In the genomic region with DNA sequence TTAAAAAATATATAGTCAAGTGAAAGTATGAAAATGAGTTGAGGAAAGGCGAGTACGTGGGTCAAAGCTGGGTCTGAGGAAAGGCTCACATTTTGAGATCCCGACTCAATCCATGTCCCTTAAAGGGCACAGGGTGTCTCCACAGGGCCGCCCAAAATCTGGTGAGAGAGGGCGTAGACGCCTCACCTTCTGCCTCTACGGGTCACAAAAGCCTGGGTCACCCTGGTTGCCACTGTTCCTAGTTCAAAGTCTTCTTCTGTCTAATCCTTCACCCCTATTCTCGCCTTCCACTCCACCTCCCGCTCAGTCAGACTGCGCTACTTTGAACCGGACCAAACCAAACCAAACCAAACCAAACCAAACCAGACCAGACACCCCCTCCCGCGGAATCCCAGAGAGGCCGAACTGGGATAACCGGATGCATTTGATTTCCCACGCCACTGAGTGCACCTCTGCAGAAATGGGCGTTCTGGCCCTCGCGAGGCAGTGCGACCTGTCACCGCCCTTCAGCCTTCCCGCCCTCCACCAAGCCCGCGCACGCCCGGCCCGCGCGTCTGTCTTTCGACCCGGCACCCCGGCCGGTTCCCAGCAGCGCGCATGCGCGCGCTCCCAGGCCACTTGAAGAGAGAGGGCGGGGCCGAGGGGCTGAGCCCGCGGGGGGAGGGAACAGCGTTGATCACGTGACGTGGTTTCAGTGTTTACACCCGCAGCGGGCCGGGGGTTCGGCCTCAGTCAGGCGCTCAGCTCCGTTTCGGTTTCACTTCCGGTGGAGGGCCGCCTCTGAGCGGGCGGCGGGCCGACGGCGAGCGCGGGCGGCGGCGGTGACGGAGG, we compare ENCODE assay signal across 8 cellular contexts. TPM values are rescaled to one million over a fixed set of nuclear protein-coding genes. Genes with fewer than 3 reads are reported as not detected.
DNase-seq lines count a peak whose midpoint lies in the region; ATAC-seq and TF ChIP-seq lines count a peak whose summit lies in the region.

A gene (plus strand): TSS at position 728 of the 831 bp plus-strand sequence. CDS start 261 bp downstream, outside the sequence.

- no peaks in the 10 kb centered on the region for H3K9me3 Mint-ChIP-seq in activated naive CD4-positive, alpha-beta T cell treated with anti-CD3 and anti-CD28 coated beads, Interleukin-2, amount 50 U/mL, for 24 hours

- peak within 1 kb of the TSS; percentile 94 for H3K4me3 Mint-ChIP-seq in activated naive CD4-positive, alpha-beta T cell treated with anti-CD3 and anti-CD28 coated beads, Interleukin-2, amount 50 U/mL, for 24 hours

- H3K36me3 Mint-ChIP-seq in activated naive CD4-positive, alpha-beta T cell treated with anti-CD3 and anti-CD28 coated beads, Interleukin-2, amount 50 U/mL, for 24 hours, result no peaks in the 10 kb centered on the region

- CTCF ChIA-PET in GM10248 (lab: Yijun Ruan, JAX), result no interaction called here

- H3K4me1 Mint-ChIP-seq in activated naive CD4-positive, alpha-beta T cell treated with anti-CD3 and anti-CD28 coated beads, Interleukin-2, amount 50 U/mL, for 24 hours, result peaks cover 30% of the 10 kb centered on the region

- TF ChIP-seq CTCF in GM10248 (IDR thresholded peaks at IDR 0.05; ENCODE audit: control extremely low read depth, extremely low read depth, low read depth, missing control alignments), result no peak
- no peak for TF ChIP-seq CTCF in omental fat pad (IDR thresholded peaks at IDR 0.05)

- POLR2A ChIA-PET in GM10248 (lab: Yijun Ruan, JAX), result no interaction called here

- ATAC-seq in HG02588 (IDR thresholded peaks at IDR 0.05; ENCODE audit: unreplicated experiment) (peak; percentile 89), SK-N-SH treated with all-trans-retinoic acid at 6 μM for 48 hours (peak; percentile 73), omental fat pad (ENCODE audit: low FRiP score) (peak; percentile 96)

- DNase-seq in GM10248 (ENCODE audit: extremely low spot score) (peak; percentile 94), NCI-H1048 (lab: John Stamatoyannopoulos, UW) (peak; percentile 70), glomerular endothelial cell (ENCODE audit: extremely low read depth, low read depth, low spot score) (peak; percentile 7), omental fat pad (ENCODE audit: low spot score) (peak; percentile 67)

- H3K27ac Mint-ChIP-seq in activated naive CD4-positive, alpha-beta T cell treated with anti-CD3 and anti-CD28 coated beads, Interleukin-2, amount 50 U/mL, for 24 hours, result peak within 1 kb of the TSS; percentile 95

- peak within 1 kb of the TSS; percentile 46 for H3K27ac ChIP-seq in temporal lobe (ENCODE audit: low read depth, low read length)

- no peaks in the 10 kb centered on the region for H3K27me3 Mint-ChIP-seq in activated naive CD4-positive, alpha-beta T cell treated with anti-CD3 and anti-CD28 coated beads, Interleukin-2, amount 50 U/mL, for 24 hours

TF ChIP-seq in SK-N-SH treated with all-trans-retinoic acid at 6 μM for 48 hours, 23 proteins besides CTCF, POLR2A, EP300 and RAD21:
- TF ChIP-seq ESRRG (CRISPR knock-in tag; IDR thresholded peaks at IDR 0.05) (no peak), SNAI2 (CRISPR knock-in tag; IDR thresholded peaks at IDR 0.05) (no peak), ISL1 (CRISPR knock-in tag; IDR thresholded peaks at IDR 0.05) (no peak), ZNF70 (CRISPR knock-in tag; IDR thresholded peaks at IDR 0.05) (no peak)

RNA-seq across cellular contexts. Expression of the gene that starts here (rescaled TPM):
- total RNA-seq in glomerular endothelial cell (18.1 and 23.5 TPM in 2 replicates), omental fat pad (10 to 100 TPM; 25.9 to 44.5 (median 26.9) TPM), temporal lobe (60.0 TPM)

Comparison
In these comparisons a context has a peak if more than half of its experiments do, and no peak if none do; other contexts are left out.
1. Peak in every context shown above with its lines: DNase-seq, ATAC-seq and H3K27ac ChIP-seq.
2. DNase-seq: peak in every context shown above with its lines; median percentile 94 in GM10248; 70 in NCI-H1048; 67 in omental fat pad; 7 in glomerular endothelial cell.